In the genomic region with DNA sequence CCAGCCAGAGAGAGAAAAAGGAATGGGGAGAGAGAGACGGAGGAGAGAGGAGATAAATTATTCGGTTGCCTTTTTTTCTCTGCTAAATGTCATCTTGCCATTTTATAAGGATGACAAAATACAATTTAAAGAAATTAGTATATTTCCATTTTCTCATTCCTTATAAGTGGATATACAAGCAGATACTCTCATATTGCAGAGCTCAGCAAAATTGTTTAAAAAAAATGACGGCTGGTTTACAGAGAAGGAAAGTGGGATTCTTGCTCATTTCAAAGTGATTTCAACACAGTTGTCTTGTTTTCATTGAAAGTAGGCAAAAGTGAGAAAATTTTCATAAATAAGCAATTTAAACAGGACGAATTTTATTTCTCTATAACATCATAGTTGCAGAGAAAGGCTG, we compare ENCODE assay signal across 26 cellular contexts.
"Had no signal": no experiment of that assay in that cellular context is flagged by ENCODE, and none has a peak within 500 bp of the region (broad histone marks: within the 10 kb centered on the region; RNA-seq: fewer than 3 reads in every experiment).

No MANE protein-coding gene starts in this region.

- H3K27me3 ChIP-seq: neutrophil, pancreas, spleen, stomach, thyroid gland, tibial nerve, upper lobe of left lung, vagina had no signal

- H3K9me3 ChIP-seq: neutrophil, pancreas, prostate gland, spleen, stomach, thoracic aorta, thyroid gland, tibial nerve, upper lobe of left lung, vagina had no signal

- H3K27ac ChIP-seq: neutrophil, pancreas, prostate gland, skin epidermis, spleen, stomach, thoracic aorta, thyroid gland, tibial nerve, upper lobe of left lung, vagina had no signal

- H3K4me2 ChIP-seq: smooth muscle cell had no signal

- DNase-seq: naive thymus-derived CD8-positive, alpha-beta T cell; nephron progenitor cell; nucleus accumbens; pancreas; right cardiac atrium; spleen; stimulated activated CD4-positive, alpha-beta T cell treated with anti-CD3 and anti-CD28 coated beads, Interleukin-12 subunit alpha, Interleukin-12 subunit beta, amount 100 ng/mL, for 4 hours; stimulated activated CD4-positive, alpha-beta T cell treated with anti-CD3 and anti-CD28 coated beads, Interleukin-1b, Interleukin-23, amount 100 ng/mL, for 48 hours; stimulated activated CD4-positive, alpha-beta T cell treated with anti-CD3 and anti-CD28 coated beads, Interleukin-4, amount 100 ng/mL, for 1 hour; stimulated activated naive B cell treated with anti-CD40 and anti-IgM and Interleukin-4, amounts not matched to agents 10 μg/mL and 1 μg/mL and 100 μg/mL, for 72 hours; stimulated activated naive CD4-positive, alpha-beta T cell treated with Interleukin-2 at 50 U/mL for 16 hours; stomach; thyroid gland; trophoblast cell; upper lobe of left lung had no signal

- H3K36me3 ChIP-seq: neutrophil, pancreas, prostate gland, spleen, stomach, thoracic aorta, thyroid gland, tibial nerve, upper lobe of left lung, vagina had no signal

- H3K4me1 ChIP-seq: pancreas, prostate gland, spleen, stomach, thyroid gland, tibial nerve, upper lobe of left lung, vagina had no signal

- ATAC-seq: naive thymus-derived CD8-positive, alpha-beta T cell; natural killer cell treated with Interleukin-12 subunit alpha and Interleukin-12 subunit beta and Interleukin-15 and Interleukin-18, amount 100 ng/mL, for 72 hours; pancreas; right cardiac atrium; sciatic nerve; stimulated activated effector memory CD8-positive, alpha-beta T cell treated with anti-CD3 and anti-CD28 coated beads, Interleukin-12 subunit alpha, Interleukin-12 subunit beta, amount 100 ng/mL, for 72 hours; stimulated activated naive B cell treated with anti-CD40 and anti-IgM and Interleukin-4, amounts not matched to agents 10 μg/mL and 1 μg/mL and 100 μg/mL, for 72 hours had no signal

- H3K4me3 ChIP-seq: pancreas, prostate gland, skin epidermis, smooth muscle cell, spleen, stomach, thoracic aorta, thyroid gland, tibial nerve, upper lobe of left lung, vagina had no signal

- FAIRE-seq: pancreas, urothelium cell line had no signal
